8 cellular contexts compared by ENCODE assay signal in the genomic region with DNA sequence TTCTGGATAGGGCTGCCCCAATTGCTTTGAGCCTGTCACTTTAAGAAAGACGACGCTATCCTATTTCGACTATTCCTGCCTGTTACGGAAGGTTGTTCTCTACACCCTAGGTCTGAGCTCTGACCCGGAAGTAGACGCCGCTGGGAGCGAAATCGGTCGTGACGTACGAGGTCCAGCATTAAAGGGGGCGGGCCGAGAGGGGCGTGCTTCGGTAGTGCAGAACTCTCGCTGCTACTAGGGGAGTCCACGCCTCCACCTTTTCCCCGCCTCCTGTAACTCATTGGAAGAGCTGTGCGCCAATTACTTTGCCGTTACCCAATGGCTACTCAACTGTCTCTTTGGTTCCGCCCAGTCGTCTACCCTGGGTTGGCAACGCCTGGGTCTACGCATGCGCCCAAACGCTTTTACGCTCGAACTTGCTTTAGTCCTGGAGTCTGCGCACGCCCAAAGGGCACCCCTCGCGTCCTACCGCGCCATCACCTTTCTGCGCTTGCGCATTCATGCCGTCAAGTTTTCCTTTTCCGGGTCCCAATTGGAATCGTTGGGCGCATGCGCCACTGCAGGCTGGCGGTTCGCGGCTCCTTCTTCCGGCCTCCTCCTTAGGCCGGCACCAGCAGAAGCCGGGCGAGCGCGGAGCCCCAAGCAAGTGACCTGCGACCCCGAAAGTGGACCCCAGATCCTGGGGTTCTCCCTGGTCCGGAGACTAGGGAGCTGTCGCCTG. TPM values are rescaled to one million over a fixed set of nuclear protein-coding genes. Genes with fewer than 3 reads are reported as not detected.
A peak's percentile ranks its signal among the peaks of the same experiment; 100 is the strongest.
DNase-seq lines count a peak whose midpoint lies in the region; ATAC-seq and TF ChIP-seq lines count a peak whose summit lies in the region.

A gene (plus strand): TSS at position 548 of the 721 bp plus-strand sequence. CDS start 536 bp downstream, outside the sequence.

- H3K27me3 ChIP-seq in ovary (no peaks in the 10 kb centered on the region), thyroid gland (no peaks in the 10 kb centered on the region)

- no peaks in the 10 kb centered on the region for H3K36me3 ChIP-seq in ovary
- H3K36me3 ChIP-seq in thyroid gland, result peaks cover 28 to 31% of the 10 kb centered on the region in 2 donors

- H3K4me3 Mint-ChIP-seq in activated naive CD8-positive, alpha-beta T cell treated with anti-CD3 and anti-CD28 coated beads, Interleukin-2, amount 50 U/mL, for 24 hours, result peak within 1 kb of the TSS; percentile 98

- peaks cover 48% of the 10 kb centered on the region for H3K4me1 Mint-ChIP-seq in activated naive CD8-positive, alpha-beta T cell treated with anti-CD3 and anti-CD28 coated beads, Interleukin-2, amount 50 U/mL, for 24 hours

- peak within 1 kb of the TSS; percentile 82 for H3K4me3 ChIP-seq in GM12865 (ENCODE audit: low read depth, low read length)
- H3K4me3 ChIP-seq in ovary, result peak within 1 kb of the TSS; percentile 86
- peak within 1 kb of the TSS; percentile 68 to 95 (median 75) for H3K4me3 ChIP-seq in thyroid gland (replicated peaks in 1 of 3)

- H3K27ac ChIP-seq in ovary (peak within 1 kb of the TSS; percentile 75 to 97), thyroid gland (peak within 1 kb of the TSS; percentile 90 to 94 (median 91))

- H3K36me3 Mint-ChIP-seq in activated naive CD8-positive, alpha-beta T cell treated with anti-CD3 and anti-CD28 coated beads, Interleukin-2, amount 50 U/mL, for 24 hours (ENCODE audit: low read depth), result peaks cover 30% of the 10 kb centered on the region

- ATAC-seq in HG02763 (IDR thresholded peaks at IDR 0.05; ENCODE audit: unreplicated experiment) (peak; percentile 81), Right ventricle myocardium inferior (peak; percentile 91)
- ATAC-seq in activated naive CD8-positive, alpha-beta T cell treated with anti-CD3 and anti-CD28 coated beads, Interleukin-2, amount 50 U/mL, for 24 hours, result peak; percentile 89

- no peaks in the 10 kb centered on the region for H3K9me3 Mint-ChIP-seq in activated naive CD8-positive, alpha-beta T cell treated with anti-CD3 and anti-CD28 coated beads, Interleukin-2, amount 50 U/mL, for 24 hours

- TF ChIP-seq EP300 in ovary (IDR thresholded peaks at IDR 0.05), result peak; percentile 83

- H3K9me3 ChIP-seq in ovary (no peaks in the 10 kb centered on the region), thyroid gland (no peaks in the 10 kb centered on the region)

- TF ChIP-seq POLR2A in ovary (IDR thresholded peaks at IDR 0.05) (peak; percentile 18), thyroid gland (IDR thresholded peaks at IDR 0.05) (peak in 1 of 2 donors; percentile 54)

- peaks cover 17% of the 10 kb centered on the region for H3K4me1 ChIP-seq in ovary (ENCODE audit: insufficient read depth)
- H3K4me1 ChIP-seq in thyroid gland, result peaks cover 30 to 40% of the 10 kb centered on the region in 2 donors

- DNase-seq in GM12865 (ENCODE audit: low read depth), result peak; percentile 100
- peak; percentile 100 for DNase-seq in NCI-H1417 treated with DMSO at 0.1 percent for 48 hours (lab: John Stamatoyannopoulos, UW)
- peak; percentile 100 for DNase-seq in SW480 (ENCODE audit: low spot score)
- peak; percentile 100 for DNase-seq in activated naive CD8-positive, alpha-beta T cell treated with anti-CD3 and anti-CD28 coated beads, Interleukin-2, amount 50 U/mL, for 24 hours
- DNase-seq in Right ventricle myocardium inferior (ENCODE audit: missing footprints), result peak; percentile 100
- peak; percentile 100 for DNase-seq in ovary
- DNase-seq in thyroid gland, result peak; percentile 100

- intact Hi-C loops in Right ventricle myocardium inferior (cut with DNase I) (loop anchor here (2.0 kb wide), 3 partner anchors 37 to 75 kb away; a partner anchor contains a TSS), ovary (cut with DNase I) (no loop called here), thyroid gland (cut with DNase I) (loop anchor here (5.0 kb wide), 2 partner anchors 37 to 688 kb away; no protein-coding TSS in a partner anchor)

- 0% methylated on average over 49 to 55 of the region's 55 CpGs for WGBS in ovary, 3 donors
- WGBS in thyroid gland, 2 donors, result 0 to 1% methylated on average over 28 to 46 of the region's 55 CpGs

- H3K27me3 Mint-ChIP-seq in activated naive CD8-positive, alpha-beta T cell treated with anti-CD3 and anti-CD28 coated beads, Interleukin-2, amount 50 U/mL, for 24 hours, result peaks cover 3% of the 10 kb centered on the region

- no peak for TF ChIP-seq CTCF in GM12865 (IDR thresholded peaks at IDR 0.05; ENCODE audit: insufficient read depth, low read depth, low read length, missing control alignments)
- TF ChIP-seq CTCF in ovary (IDR thresholded peaks at IDR 0.05), result no peak
- peak in 1 of 6 experiments; percentile 37 for TF ChIP-seq CTCF in thyroid gland (IDR thresholded peaks at IDR 0.05)

- H3K27ac Mint-ChIP-seq in activated naive CD8-positive, alpha-beta T cell treated with anti-CD3 and anti-CD28 coated beads, Interleukin-2, amount 50 U/mL, for 24 hours, result peak within 1 kb of the TSS; percentile 98

RNA-seq across cellular contexts. Expression of the gene that starts here (rescaled TPM):
- total RNA-seq in Right ventricle myocardium inferior (12.4 TPM), ovary (10 to 100 TPM; 10.6 to 42.1 (median 28.2) TPM), thyroid gland (10 to 100 TPM; 18.9 to 54.2 (median 47.0) TPM)
- polyA plus RNA-seq in ovary, result 10 to 100 TPM in 1 of 2 donors, 1 to 10 TPM in 1; 3.3 to 14.8 TPM

Comparison
In these comparisons a context has a peak if more than half of its experiments do, and no peak if none do; other contexts are left out.
1. Peak in every context shown above with its lines: DNase-seq, ATAC-seq, H3K4me3 ChIP-seq and H3K27ac ChIP-seq.
2. intact Hi-C loops: an anchor here in Right ventricle myocardium inferior (2.0 kb wide) and thyroid gland (5.0 kb wide); none called in ovary.